Comparison of ENCODE assay signal across 17 cellular contexts in genomic region chr6:79224005-79224404, GRCh38. TPM values are rescaled to one million over a fixed set of nuclear protein-coding genes. Genes with fewer than 3 reads are reported as not detected.
DNase-seq lines count a peak whose midpoint lies in the region; ATAC-seq, FAIRE-seq and TF ChIP-seq lines count a peak whose summit lies in the region.
"Had no signal": no experiment of that assay in that cellular context is flagged by ENCODE, and none has a peak within 500 bp of the region (broad histone marks: within the 10 kb centered on the region; RNA-seq: fewer than 3 reads in every experiment).

No MANE protein-coding gene starts in this region.

- H3K9me3 ChIP-seq in kidney (ENCODE audit: control insufficient read depth in 1 of 2, low read length in 2 of 2), result no peaks in the 10 kb centered on the region
- H3K9me3 ChIP-seq in right lobe of liver, result no peaks in the 10 kb centered on the region
- no peaks in the 10 kb centered on the region for H3K9me3 ChIP-seq in small intestine (ENCODE audit: control insufficient read depth, low read depth)

- 73% methylated on average over 1 of the region's 1 CpG for WGBS in right lobe of liver (ENCODE audit: insufficient coverage, low coverage, low lambda C conversion rate, missing lambda C conversion rate)
- WGBS in small intestine, 3 donors, result 17 to 63% (median 39%) methylated on average over 1 of the region's 1 CpG

- H3K4me1 Mint-ChIP-seq in WTC11, result peaks cover 39% of the 10 kb centered on the region
- H3K4me1 Mint-ChIP-seq: B cell had no signal

- no peak for ATAC-seq in WTC11
- peak in 3 of 4 donors; percentile 36 to 50 (median 37) for ATAC-seq in right lobe of liver
- ATAC-seq: HCT116 had no signal

- H3K4me1 ChIP-seq in kidney (ENCODE audit: control insufficient read depth in 1 of 2, insufficient read depth in 1 of 2, low read depth in 1 of 2, low read length in 2 of 2) (peaks cover 0 to 9% of the 10 kb centered on the region in 2 donors), right lobe of liver (peaks cover 0 to 6% (median 0%) of the 10 kb centered on the region in 4 donors), small intestine (ENCODE audit: control insufficient read depth in 2 of 2, insufficient read depth in 1 of 2, low read depth in 1 of 2, low read length in 1 of 2) (peaks cover 5 to 7% of the 10 kb centered on the region in 2 donors)

- no peak overlapping the region for H3K9ac ChIP-seq in kidney (ENCODE audit: low read length in 2 of 2)

- no peak overlapping the region for H3K4me3 Mint-ChIP-seq in WTC11
- H3K4me3 Mint-ChIP-seq: B cell; CD4-positive, alpha-beta T cell had no signal

- peak overlapping the region; percentile 81; the same call in 1 of the 2 replicates for H3K27ac Mint-ChIP-seq in WTC11
- H3K27ac Mint-ChIP-seq: B cell; CD4-positive, alpha-beta T cell had no signal

- H3K27ac ChIP-seq in kidney (ENCODE audit: low read depth in 2 of 2, low read length in 2 of 2), result peak overlapping the region in 1 of 2 donors; percentile 63
- H3K27ac ChIP-seq in right lobe of liver, result no peak overlapping the region
- no peak overlapping the region for H3K27ac ChIP-seq in small intestine (ENCODE audit: low read depth in 1 of 2, low read length in 1 of 2)
- H3K27ac ChIP-seq: HL-60 had no signal

- H3K27me3 Mint-ChIP-seq in WTC11 (ENCODE audit: low read depth), result no peaks in the 10 kb centered on the region
- H3K27me3 Mint-ChIP-seq: B cell; CD4-positive, alpha-beta T cell had no signal

- CTCF ChIA-PET in WTC11 (lab: Charles Lee), result no interaction called here

- peaks cover 17% of the 10 kb centered on the region for H3K36me3 Mint-ChIP-seq in WTC11

- no peaks in the 10 kb centered on the region for H3K36me3 ChIP-seq in kidney (ENCODE audit: control insufficient read depth in 1 of 2, insufficient read depth in 2 of 2, low read length in 2 of 2)
- no peaks in the 10 kb centered on the region for H3K36me3 ChIP-seq in right lobe of liver
- H3K36me3 ChIP-seq in small intestine (ENCODE audit: control insufficient read depth in 2 of 2, insufficient read depth in 2 of 2, low read length in 2 of 2), result no peaks in the 10 kb centered on the region

- peaks cover 12% of the 10 kb centered on the region for H3K9me3 Mint-ChIP-seq in WTC11

- intact Hi-C loops in kidney (cut with DNase I), result no loop called here
- intact Hi-C loops in right lobe of liver (cut with DNase I), result no loop called here

- FAIRE-seq in kidney (lab: Jason Lieb, UNC) (peak; percentile 3), small intestine (lab: Jason Lieb, UNC) (no peak), H54 (lab: Jason Lieb, UNC) (no peak)
- FAIRE-seq: A204.1, GM12892, GM19239 had no signal

- no peak for DNase-seq in WTC11 (ENCODE audit: low spot score)
- no peak for DNase-seq in kidney
- no peak for DNase-seq in right lobe of liver
- DNase-seq in small intestine, result peak; percentile 72
- no peak for DNase-seq in H54 (ENCODE audit: insufficient read length, low spot score)
- DNase-seq in germinal center (ENCODE audit: low spot score), result no peak
- no peak for DNase-seq in activated naive CD4-positive, alpha-beta T cell treated with Interleukin-2 at 50 U/mL for 16 hours
- DNase-seq: C1 segment of cervical spinal cord; CD4-positive, alpha-beta T cell; DND-41; GDM1 had no signal

- H3K4me3 ChIP-seq in kidney (ENCODE audit: low read length in 2 of 2), result no peak overlapping the region
- H3K4me3 ChIP-seq in right lobe of liver, result no peak overlapping the region
- no peak overlapping the region for H3K4me3 ChIP-seq in small intestine (ENCODE audit: low read depth in 1 of 2, low read length in 2 of 2)

- H3K27me3 ChIP-seq in right lobe of liver (no peaks in the 10 kb centered on the region), small intestine (ENCODE audit: control insufficient read depth in 2 of 2, insufficient read depth in 2 of 2, low read length in 2 of 2) (no peaks in the 10 kb centered on the region)

- TF ChIP-seq POLR2A in right lobe of liver (IDR thresholded peaks at IDR 0.05) (no peak), H54 (IDR thresholded peaks at IDR 0.05; ENCODE audit: low read depth, low read length) (no peak)

- POLR2A ChIA-PET in WTC11 (lab: Charles Lee), result no interaction called here

- no peak for TF ChIP-seq CTCF in WTC11 (IDR thresholded peaks at IDR 0.05)
- no peak for TF ChIP-seq CTCF in kidney (IDR thresholded peaks at IDR 0.05; ENCODE audit: borderline replicate concordance, extremely low read depth, insufficient read depth)
- no peak for TF ChIP-seq CTCF in right lobe of liver (IDR thresholded peaks at IDR 0.05)

TF ChIP-seq in WTC11, 78 proteins besides CTCF, POLR2A, EP300 and RAD21:
- TF ChIP-seq ZNF121 (CRISPR knock-in tag; IDR thresholded peaks at IDR 0.05), result no peak
- no peak for TF ChIP-seq JAZF1 (CRISPR knock-in tag; IDR thresholded peaks at IDR 0.05)
- TF ChIP-seq ETV6 (CRISPR knock-in tag; IDR thresholded peaks at IDR 0.05), result no peak
- TF ChIP-seq, protein P1, sequence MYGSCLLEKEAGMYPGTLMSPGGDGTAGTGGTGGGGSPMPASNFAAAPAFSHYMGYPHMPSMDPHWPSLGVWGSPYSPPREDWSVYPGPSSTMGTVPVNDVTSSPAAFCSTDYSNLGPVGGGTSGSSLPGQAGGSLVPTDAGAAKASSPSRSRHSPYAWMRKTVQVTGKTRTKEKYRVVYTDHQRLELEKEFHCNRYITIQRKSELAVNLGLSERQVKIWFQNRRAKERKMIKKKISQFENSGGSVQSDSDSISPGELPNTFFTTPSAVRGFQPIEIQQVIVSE (CRISPR knock-in tag; IDR thresholded peaks at IDR 0.05; ENCODE audit: borderline replicate concordance), result no peak
- no peak for TF ChIP-seq TEAD1 (CRISPR knock-in tag; IDR thresholded peaks at IDR 0.05)
- TF ChIP-seq SOX15 (CRISPR knock-in tag; IDR thresholded peaks at IDR 0.05), result no peak

RNA-seq across cellular contexts. Expression of gene HMGN3, which starts 10.5 kb away (rescaled TPM):
- 151 to 165 TPM (median 155 TPM) in 3 replicates for total RNA-seq in WTC11 (2021)
- 110 TPM for total RNA-seq in kidney
- 314 TPM for polyA plus RNA-seq in kidney (ENCODE audit: insufficient read depth, low read depth, low replicate concordance)
- 10 to 100 TPM; 25.5 to 37.3 (median 32.9) TPM for total RNA-seq in right lobe of liver
- 100 to 1,000 TPM in 1 of 3 donors, 10 to 100 TPM in 2; 51.1 to 106 (median 74.0) TPM for polyA plus RNA-seq in small intestine
